ENCODE assay signal across 8 cellular contexts in genomic region chr6:160733045-160733646, GRCh38. TPM values are rescaled to one million over a fixed set of nuclear protein-coding genes. Genes with fewer than 3 reads are reported as not detected.
DNase-seq lines count a peak whose midpoint lies in the region; FAIRE-seq and TF ChIP-seq lines count a peak whose summit lies in the region.

No MANE protein-coding gene starts in this region.

- no peaks in the 10 kb centered on the region for H3K36me3 ChIP-seq in esophagus squamous epithelium

- no peak overlapping the region for H3K27ac ChIP-seq in AG04450 (ENCODE audit: low read depth, low read length)
- H3K27ac ChIP-seq in esophagus squamous epithelium: no peak overlapping the region

- H3K4me3 ChIP-seq in AG04450 (ENCODE audit: low read depth, low read length): no peak overlapping the region
- no peak overlapping the region for H3K4me3 ChIP-seq in esophagus squamous epithelium

- no peaks in the 10 kb centered on the region for H3K36me3 Mint-ChIP-seq in nephron progenitor cell (ENCODE audit: low read depth)

- TF ChIP-seq CTCF in AG04450 (IDR thresholded peaks at IDR 0.05; ENCODE audit: low read depth, low read length): peak; percentile 55
- TF ChIP-seq CTCF in GM12801 (IDR thresholded peaks at IDR 0.05; ENCODE audit: extremely low read depth, insufficient read length): peak; percentile 22
- peak; percentile 85 for TF ChIP-seq CTCF in LNCAP (IDR thresholded peaks at IDR 0.05)
- peak; percentile 31 to 72 (median 56) for TF ChIP-seq CTCF in esophagus squamous epithelium (IDR thresholded peaks at IDR 0.05)
- peak; percentile 72 for TF ChIP-seq CTCF in nephron progenitor cell (IDR thresholded peaks at IDR 0.05)

- WGBS in esophagus squamous epithelium, 2 donors: 30 to 34% methylated on average over 6 of the region's 8 CpGs

- intact Hi-C loops in esophagus squamous epithelium (cut with DNase I): loop anchor here (10.0 kb wide), 1 partner anchor 192 kb away; no protein-coding TSS in a partner anchor

- POLR2A ChIA-PET in AG04450 (lab: Yijun Ruan, JAX): no interaction called here

- peaks cover 2% of the 10 kb centered on the region; the same call in 1 of the 2 replicates for H3K9me3 ChIP-seq in AG04450 (ENCODE audit: control insufficient read depth, insufficient read depth, low read length)
- H3K9me3 ChIP-seq in esophagus squamous epithelium: no peaks in the 10 kb centered on the region

- TF ChIP-seq POLR2A in esophagus squamous epithelium (IDR thresholded peaks at IDR 0.05): no peak

- CTCF ChIA-PET in AG04450 (lab: Charles Lee): interaction anchor here (0.6 to 4.1 kb wide), 9 partner anchors 257 to 642 kb away, joined by 3 to 53 read pairs (median 4); no protein-coding TSS in a partner anchor

- FAIRE-seq in HTR-8/SVneo (lab: Jason Lieb, UNC): no peak

- H3K27me3 ChIP-seq in AG04450 (ENCODE audit: control insufficient read depth, insufficient read depth, low read length) (no peaks in the 10 kb centered on the region), esophagus squamous epithelium (no peaks in the 10 kb centered on the region)

- H3K27me3 Mint-ChIP-seq in nephron progenitor cell (ENCODE audit: low read depth, poor library complexity): peaks cover 12% of the 10 kb centered on the region

- H3K9me3 Mint-ChIP-seq in nephron progenitor cell: no peaks in the 10 kb centered on the region

- H3K4me1 Mint-ChIP-seq in nephron progenitor cell: no peaks in the 10 kb centered on the region

- DNase-seq in AG04450 (ENCODE audit: low read depth, low spot score) (no peak), HCEC 1CT (peak; percentile 22), SW480 (ENCODE audit: low spot score) (peak; percentile 28), esophagus squamous epithelium (lab: John Stamatoyannopoulos, UW) (no peak), nephron progenitor cell (peak; percentile 53), HTR-8/SVneo (ENCODE audit: insufficient read length, low spot score) (no peak)

- no peak overlapping the region for H3K27ac Mint-ChIP-seq in nephron progenitor cell

- no peaks in the 10 kb centered on the region for H3K4me1 ChIP-seq in esophagus squamous epithelium

- H3K4me3 Mint-ChIP-seq in nephron progenitor cell: no peak overlapping the region

RNA-seq across cellular contexts. Expression of gene PLG, which starts 31.1 kb away (rescaled TPM):
- not detected in 2 replicates for polyA plus RNA-seq in AG04450 (2011; rRNA removed)
- polyA minus RNA-seq in AG04450 (2011; rRNA and poly(A)+ RNA removed): not detected in 2 replicates
- not detected for total RNA-seq in esophagus squamous epithelium

Comparison
In these comparisons a context has a peak if more than half of its experiments do, and no peak if none do; other contexts are left out.
1. DNase-seq: peak in HCEC 1CT (single experiment), SW480 (single experiment) and nephron progenitor cell (single experiment); none in AG04450 (single experiment), esophagus squamous epithelium (single experiment) and HTR-8/SVneo (single experiment).
2. CTCF ChIP-seq: peak in every context shown above with its lines; median percentile 85 in LNCAP; 72 in nephron progenitor cell; 56 in esophagus squamous epithelium; 55 in AG04450; 22 in GM12801.